In genomic region chr3:150184426-150185071, GRCh38 we compare ENCODE assay signal across 8 cellular contexts.
DNase-seq lines count a peak whose midpoint lies in the region; ATAC-seq and TF ChIP-seq lines count a peak whose summit lies in the region.

No MANE protein-coding gene starts in this region.

- no peaks in the 10 kb centered on the region for H3K36me3 ChIP-seq in A673 (ENCODE audit: insufficient read depth, low read length, poor library complexity, severe bottlenecking)

- no TSS peak for BruUV-seq in A673 (replicated peaks; lab: Mats Ljungman, UMichigan)

- peaks cover 4% of the 10 kb centered on the region for H3K4me1 ChIP-seq in A673 (ENCODE audit: insufficient read depth, low read length, poor library complexity, severe bottlenecking)

- CTCF ChIA-PET in A673 (lab: Charles Lee) = interaction anchor here (0.6 to 1.1 kb wide), 10 partner anchors 32 to 376 kb away, joined by 3 to 30 read pairs (median 4); no protein-coding TSS in a partner anchor

- intact Hi-C loops in A673 (cut with micrococcal nuclease; ENCODE audit: unreplicated experiment) = loop anchor here (1.0 kb wide), 2 partner anchors 217 to 248 kb away; no protein-coding TSS in a partner anchor
- intact Hi-C loops in left colon (cut with DNase I, micrococcal nuclease) = loop anchor here in 1 of 2 donors (2.0 kb wide), 1 partner anchor 218 kb away; no protein-coding TSS in a partner anchor

- POLR2A ChIA-PET in A673 (lab: Charles Lee; ENCODE audit: low non-redundant PET) = interaction anchor here (0.5 to 0.6 kb wide), 2 partner anchors 127 to 1189 kb away, joined by 3 to 4 read pairs; no protein-coding TSS in a partner anchor

- DNase-seq in A673 (ENCODE audit: low spot score) (no peak), left colon (no peak), cortex of kidney (lab: John Stamatoyannopoulos, UW) (no peak), NCI-H146 (lab: John Stamatoyannopoulos, UW) (no peak)
- DNase-seq in activated CD4-positive, alpha-beta T cell treated with anti-CD3 and anti-CD28 coated beads for 1 hour = no peak
- no peak for DNase-seq in activated CD4-positive, CD25-positive, alpha-beta regulatory T cell (lab: John Stamatoyannopoulos, UW)

- TF ChIP-seq CTCF in A673 (conservative IDR thresholded peaks at IDR 0.05; ENCODE audit: low read depth, low read length) = no peak
- no peak for TF ChIP-seq CTCF in WI38 (IDR thresholded peaks at IDR 0.05; ENCODE audit: low read depth, low read length)

- ATAC-seq in HG02642 (IDR thresholded peaks at IDR 0.05; ENCODE audit: poor library complexity, unreplicated experiment) (peak; percentile 3), left colon (peak; percentile 23)

- peaks cover 3% of the 10 kb centered on the region for H3K9me3 ChIP-seq in A673 (ENCODE audit: low read depth, low read length, poor library complexity, severe bottlenecking)

- no peak overlapping the region for H3K27ac ChIP-seq in A673 (ENCODE audit: low read depth, low read length, poor library complexity, severe bottlenecking)

- H3K27me3 ChIP-seq in A673 (replicated peaks; ENCODE audit: insufficient read depth, low read depth, low read length, poor library complexity) = no peaks in the 10 kb centered on the region

- H3K4me3 ChIP-seq in A673 (ENCODE audit: low read depth, low read length, poor library complexity, severe bottlenecking) = peak overlapping the region; percentile 36
- peak overlapping the region; percentile 52 for H3K4me3 ChIP-seq in WI38 (ENCODE audit: low read depth, low read length)
